Comparison of ENCODE assay signal across 11 cellular contexts in the genomic region with DNA sequence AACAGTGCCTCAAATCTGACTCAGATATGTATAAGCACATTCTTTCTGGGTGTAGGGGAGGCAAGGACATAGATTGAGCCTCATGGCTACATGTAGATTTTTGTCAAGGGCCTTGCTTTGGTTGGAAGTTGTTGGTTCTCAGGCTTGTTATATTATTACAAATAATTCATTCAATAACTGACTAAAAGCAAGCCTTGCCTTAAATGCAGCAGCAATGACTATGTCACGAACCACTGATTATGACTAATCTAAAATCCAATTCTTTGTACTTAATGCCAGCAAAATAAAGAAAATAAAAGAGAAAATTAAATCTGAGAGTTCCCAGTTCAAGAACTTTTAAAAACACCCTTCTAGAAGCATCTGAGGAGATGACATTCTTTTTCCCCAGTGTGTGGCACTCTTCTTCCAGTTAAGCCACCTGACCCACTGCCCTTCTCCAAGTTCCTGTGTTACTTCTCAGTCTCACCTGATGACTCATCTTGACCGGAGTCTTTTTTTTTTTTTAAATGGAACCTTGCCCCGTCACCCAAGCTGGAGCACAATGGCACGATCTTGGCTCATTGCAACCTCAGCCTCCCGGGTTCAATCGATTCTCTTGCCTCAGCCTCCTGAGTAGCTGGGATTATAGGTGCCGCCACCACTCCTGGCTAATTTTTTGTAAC.
DNase-seq lines count a peak whose midpoint lies in the region; ATAC-seq lines count a peak whose summit lies in the region.
"Had no signal": no experiment of that assay in that cellular context is flagged by ENCODE, and none has a peak within 500 bp of the region (broad histone marks: within the 10 kb centered on the region; RNA-seq: fewer than 3 reads in every experiment).

No MANE protein-coding gene starts in this region.

- peak; percentile 65 for ATAC-seq in HG02884 (IDR thresholded peaks at IDR 0.05; ENCODE audit: unreplicated experiment)

- DNase-seq in Daoy (ENCODE audit: low read depth) (peak; percentile 58), RPMI8226 (peak; percentile 18), iris pigment epithelial cell (ENCODE audit: low read depth) (peak; percentile 63), GM03348 (ENCODE audit: low spot score) (no peak), cortex of kidney (lab: John Stamatoyannopoulos, UW) (no peak)
- DNase-seq in stimulated activated naive CD4-positive, alpha-beta T cell (lab: John Stamatoyannopoulos, UW), result no peak
- DNase-seq in activated naive CD4-positive, alpha-beta T cell treated with anti-CD3 and anti-CD28 coated beads, Interleukin-2, amount 50 U/mL, for 16 hours, result no peak
- DNase-seq: activated CD4-positive, alpha-beta T cell treated with anti-CD3 and anti-CD28 coated beads, Interleukin-2, amount 50 U/mL, for 48 hours; CD4-positive, alpha-beta memory T cell; hypothalamus had no signal

Comparison
In these comparisons a context has a peak if more than half of its experiments do, and no peak if none do; other contexts are left out.
1. DNase-seq: peak in Daoy (single experiment), RPMI8226 (single experiment) and iris pigment epithelial cell (single experiment); none in GM03348 (single experiment), cortex of kidney (single experiment), stimulated activated naive CD4-positive, alpha-beta T cell (0 of 6) and activated naive CD4-positive, alpha-beta T cell treated with anti-CD3 and anti-CD28 coated beads, Interleukin-2, amount 50 U/mL, for 16 hours (single experiment).